Comparison of ENCODE assay signal across 9 cellular contexts in the genomic region with DNA sequence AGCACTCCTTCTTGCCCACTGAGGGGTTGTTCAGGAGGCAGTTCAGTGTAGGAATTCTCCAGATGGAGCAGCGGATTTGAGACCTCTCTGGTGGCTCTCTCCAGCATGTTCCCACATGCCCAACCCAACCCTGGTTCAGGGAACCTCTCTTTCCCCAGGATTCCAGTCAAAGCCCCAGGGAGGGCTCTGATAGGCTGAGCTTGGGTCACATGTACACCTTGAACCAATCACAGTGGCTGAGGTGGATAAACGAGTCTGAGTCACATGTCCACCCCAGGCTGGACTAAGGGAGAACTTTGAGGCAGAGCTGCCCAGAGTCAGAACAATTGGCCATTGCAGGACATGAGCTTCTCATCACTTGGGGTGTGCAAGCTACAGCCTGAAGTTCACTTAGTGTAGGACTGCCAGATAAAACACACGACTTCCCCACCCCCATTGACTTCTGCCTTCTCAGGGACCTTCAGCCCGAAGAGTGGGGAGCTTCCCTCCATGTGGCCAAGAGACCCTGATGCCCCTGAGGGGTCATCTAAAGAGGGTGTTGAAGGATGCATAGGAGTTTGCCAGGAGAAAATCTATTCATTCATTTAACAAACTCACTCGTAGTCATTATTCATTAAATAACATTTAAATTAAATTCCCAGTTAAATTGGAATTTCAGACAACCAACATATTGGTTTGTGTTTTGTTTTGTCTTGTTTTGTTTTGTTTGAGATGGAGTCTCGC. TPM values are rescaled to one million over a fixed set of nuclear protein-coding genes. Genes with fewer than 3 reads are reported as not detected.
DNase-seq lines count a peak whose midpoint lies in the region; ATAC-seq and TF ChIP-seq lines count a peak whose summit lies in the region.
"Had no signal": no experiment of that assay in that cellular context is flagged by ENCODE, and none has a peak within 500 bp of the region (broad histone marks: within the 10 kb centered on the region; RNA-seq: fewer than 3 reads in every experiment).

No MANE protein-coding gene starts in this region.

- no peak for TF ChIP-seq CTCF in glutamatergic neuron (IDR thresholded peaks at IDR 0.05; ENCODE audit: partially characterized antibody, unreplicated experiment)

- H3K27ac Mint-ChIP-seq in IgD-negative memory B cell (peak overlapping the region in 2 of 3 donors; percentile 2 to 88), T-cell (peak overlapping the region; percentile 52 to 82), glutamatergic neuron (ENCODE audit: unreplicated experiment) (no peak overlapping the region)

- ATAC-seq in T-cell (replicated peaks in 1 of 4) = no peak
- ATAC-seq in GM21515 (IDR thresholded peaks at IDR 0.05; ENCODE audit: unreplicated experiment) = no peak
- ATAC-seq in GM21576 (IDR thresholded peaks at IDR 0.05; ENCODE audit: unreplicated experiment) = no peak

- POLR2A ChIA-PET in T-cell (lab: Charles Lee) = interaction anchor here in 1 of 2 donors (0.7 kb wide), 1 partner anchor 220 kb away, joined by 3 read pairs; no protein-coding TSS in a partner anchor

- H3K4me3 Mint-ChIP-seq in IgD-negative memory B cell (peak overlapping the region in 1 of 4 donors; percentile 62), T-cell (no peak overlapping the region), glutamatergic neuron (ENCODE audit: unreplicated experiment) (no peak overlapping the region)

- DNase-seq in DMS 273 treated with DMSO at 0.1 percent for 48 hours (lab: John Stamatoyannopoulos, UW) = peak; percentile 45
- no peak for DNase-seq in T-cell
- DNase-seq in iPS-NIHi11 (ENCODE audit: low spot score) = peak; percentile 45
- DNase-seq in glutamatergic neuron = no peak
- DNase-seq in 8988T = no peak
- DNase-seq: activated effector memory CD4-positive, alpha-beta T cell treated with anti-CD3 and anti-CD28 coated beads, Interleukin-2, amount 50 U/mL, for 16 hours had no signal

- H3K36me3 Mint-ChIP-seq in IgD-negative memory B cell (no peaks in the 10 kb centered on the region), T-cell (no peaks in the 10 kb centered on the region), glutamatergic neuron (ENCODE audit: unreplicated experiment) (no peaks in the 10 kb centered on the region)

- CTCF ChIA-PET in T-cell (lab: Charles Lee) = interaction anchor here in 1 of 2 donors (0.5 kb wide), 1 partner anchor 190 kb away, joined by 4 read pairs; no protein-coding TSS in a partner anchor

- H3K9me3 Mint-ChIP-seq in IgD-negative memory B cell (no peaks in the 10 kb centered on the region), T-cell (no peaks in the 10 kb centered on the region), glutamatergic neuron (ENCODE audit: unreplicated experiment) (peaks cover 2% of the 10 kb centered on the region)

- H3K27me3 Mint-ChIP-seq in IgD-negative memory B cell (no peaks in the 10 kb centered on the region), T-cell (no peaks in the 10 kb centered on the region), glutamatergic neuron (ENCODE audit: unreplicated experiment) (peaks cover under 1% of the 10 kb centered on the region)

- H3K4me1 Mint-ChIP-seq in IgD-negative memory B cell (peaks cover 28 to 36% (median 33%) of the 10 kb centered on the region in 3 donors), T-cell (peaks cover 55 to 62% (median 59%) of the 10 kb centered on the region in 3 donors), glutamatergic neuron (ENCODE audit: low read depth, unreplicated experiment) (no peaks in the 10 kb centered on the region)

RNA-seq across cellular contexts. Expression of a gene that starts 4.0 kb away (rescaled TPM):
- polyA plus RNA-seq in IgD-negative memory B cell = 20.3 TPM
- 10 to 100 TPM; 42.0 to 60.2 (median 53.2) TPM for total RNA-seq in T-cell
- 16.6 TPM for total RNA-seq in glutamatergic neuron (ENCODE audit: unreplicated experiment)

RNA-seq across cellular contexts. Expression of a gene that starts 6.9 kb away (rescaled TPM):
- polyA plus RNA-seq in IgD-negative memory B cell = 9.8 TPM
- 10 to 100 TPM; 26.3 to 45.2 (median 39.3) TPM for total RNA-seq in T-cell
- total RNA-seq in glutamatergic neuron (ENCODE audit: unreplicated experiment) = not detected

RNA-seq across cellular contexts. Expression of a gene that starts 59.4 kb away (rescaled TPM):
- polyA plus RNA-seq in IgD-negative memory B cell = 2.1 TPM
- 10 to 100 TPM; 11.8 to 25.5 (median 17.6) TPM for total RNA-seq in T-cell
- total RNA-seq in glutamatergic neuron (ENCODE audit: unreplicated experiment) = 36.4 TPM

Comparison
In these comparisons a context has a peak if more than half of its experiments do, and no peak if none do; other contexts are left out.
1. DNase-seq: peak in DMS 273 treated with DMSO at 0.1 percent for 48 hours (single experiment) and iPS-NIHi11 (single experiment); none in T-cell (0 of 34), glutamatergic neuron (single experiment) and 8988T (single experiment).
2. RNA of a gene that starts 6.9 kb away (total RNA-seq): 26.3 to 45.2 TPM in T-cell; not detected in glutamatergic neuron (single experiment); every median in the first group is over 10 times any median in the second.